Comparison of ENCODE assay signal across 8 cellular contexts in the genomic region with DNA sequence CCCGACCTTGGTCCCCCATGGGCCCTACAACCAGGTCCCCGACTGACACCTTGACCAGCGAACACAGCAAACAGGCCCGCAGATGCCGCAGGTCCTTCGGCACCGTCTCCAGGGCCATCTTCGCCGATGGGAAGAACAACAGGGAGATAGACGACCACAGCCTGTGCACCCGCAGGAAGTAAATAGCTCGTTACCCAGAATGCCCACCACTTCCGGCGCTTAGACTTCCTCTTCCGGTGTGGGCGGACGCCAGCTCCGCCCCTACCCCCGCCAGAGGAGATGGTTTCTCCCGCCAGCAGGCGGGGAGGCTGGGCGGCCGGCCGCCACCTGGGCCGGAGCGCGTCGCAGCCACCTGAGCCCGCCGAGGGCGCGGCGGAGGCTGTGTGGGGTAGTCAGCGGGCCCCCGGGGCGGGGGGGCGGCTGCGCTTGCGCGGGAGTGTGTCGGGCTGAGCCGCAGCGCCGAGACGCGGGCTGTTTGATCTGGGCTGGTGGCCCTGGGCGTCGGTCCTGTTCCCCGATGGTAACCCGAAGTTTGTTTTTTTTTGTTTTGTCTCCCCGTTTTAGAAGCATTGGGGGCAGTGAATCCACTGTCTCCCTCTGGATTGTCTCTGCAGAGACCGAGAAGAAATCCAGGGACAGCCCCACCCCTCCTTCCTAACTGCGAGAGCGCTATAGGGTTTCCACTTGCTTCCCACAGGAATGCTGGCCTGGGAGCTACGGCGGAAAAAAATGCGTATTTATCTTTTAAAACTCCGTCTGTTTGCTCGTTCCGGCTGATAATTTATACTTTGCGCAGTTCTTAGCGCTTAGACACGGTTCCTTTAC. TPM values are rescaled to one million over a fixed set of nuclear protein-coding genes. Genes with fewer than 3 reads are reported as not detected.
DNase-seq lines count a peak whose midpoint lies in the region; ATAC-seq and TF ChIP-seq lines count a peak whose summit lies in the region.

A gene (minus strand): TSS at position 184 of the 825 bp plus-strand sequence. CDS start 66 bp downstream, at position 118.

- peak within 1 kb of the TSS; percentile 87 for H2AFZ ChIP-seq in trophoblast cell (ENCODE audit: insufficient read depth, low read length, poor library complexity)

- no peaks in the 10 kb centered on the region for H3K9me3 ChIP-seq in cardiac muscle cell (ENCODE audit: low read depth)
- no peaks in the 10 kb centered on the region for H3K9me3 ChIP-seq in trophoblast cell (ENCODE audit: insufficient read depth, low read depth, low read length)
- H3K9me3 ChIP-seq in transverse colon = no peaks in the 10 kb centered on the region

- H2BK5ac ChIP-seq in trophoblast cell (ENCODE audit: low read depth, low read length, poor library complexity) = peak within 1 kb of the TSS; percentile 70

- H2BK120ac ChIP-seq in trophoblast cell (ENCODE audit: insufficient read depth, low read length, poor library complexity) = peak within 1 kb of the TSS; percentile 70

- peaks cover 9% of the 10 kb centered on the region for H3K4me1 ChIP-seq in cardiac muscle cell (ENCODE audit: low read depth)
- H3K4me1 ChIP-seq in trophoblast cell (ENCODE audit: control insufficient read depth in 1 of 2, insufficient read depth in 2 of 2, low read length in 2 of 2) = peaks cover 2 to 4% of the 10 kb centered on the region in 2 experiments
- H3K4me1 ChIP-seq in transverse colon = peaks cover 14 to 23% (median 20%) of the 10 kb centered on the region in 4 donors

- H3K27ac ChIP-seq in adipose tissue (ENCODE audit: low read depth, low read length) (no peak within 1 kb of the TSS), cardiac muscle cell (peak within 1 kb of the TSS; percentile 96), trophoblast cell (ENCODE audit: low read depth, low read length) (peak within 1 kb of the TSS; percentile 87), transverse colon (peak within 1 kb of the TSS; percentile 93)

- peak within 1 kb of the TSS; percentile 97 for H3K18ac ChIP-seq in trophoblast cell (ENCODE audit: low read length)

- H3K4me3 ChIP-seq in cardiac muscle cell = peak within 1 kb of the TSS; percentile 67
- H3K4me3 ChIP-seq in trophoblast cell (ENCODE audit: low read depth, low read length) = peak within 1 kb of the TSS; percentile 92
- peak within 1 kb of the TSS; percentile 63 to 96 (median 78) for H3K4me3 ChIP-seq in transverse colon

- peak; percentile 81 for TF ChIP-seq POLR2A in transverse colon (IDR thresholded peaks at IDR 0.05)

- peak within 1 kb of the TSS; percentile 98 for H4K8ac ChIP-seq in trophoblast cell (ENCODE audit: low read depth, low read length)

- peak within 1 kb of the TSS; percentile 97 for H3K14ac ChIP-seq in trophoblast cell (ENCODE audit: low read length)

- in situ Hi-C loops in GM13976 (cut with MboI; ENCODE audit: low sequenced_read_pairs, unreplicated experiment) (no loop called here), transverse colon (cut with MboI; ENCODE audit: low pct_ligation_motif_present in 1 of 4, low pct_unique_long_range_greater_than_20kb in 1 of 4, low sequenced_read_pairs in 3 of 4) (loop anchor here in 1 of 4 donors (10.0 kb wide), 1 partner anchor 63 kb away; a partner anchor contains a TSS)

- intact Hi-C loops in transverse colon (cut with DNase I; ENCODE audit: low total_unique reads) = no loop called here

- H2AK5ac ChIP-seq in trophoblast cell (ENCODE audit: low read length) = peak within 1 kb of the TSS; percentile 97

- H3K79me1 ChIP-seq in trophoblast cell (ENCODE audit: low read length) = peaks cover 13% of the 10 kb centered on the region

- H3K9ac ChIP-seq in trophoblast cell (ENCODE audit: low read length) = peak within 1 kb of the TSS; percentile 90

- H3K4ac ChIP-seq in trophoblast cell (ENCODE audit: low read depth, low read length) = peak within 1 kb of the TSS; percentile 84

- WGBS in adipose tissue, 3 donors = 0 to 1% (median 0%) methylated on average over 62 to 63 of the region's 63 CpGs
- WGBS in trophoblast cell (ENCODE audit: extremely low coverage, insufficient coverage, insufficient read length) = no CpG with 5 or more reads among the region's 63 CpGs
- WGBS in transverse colon (ENCODE audit: low coverage in 1 of 2), 2 donors = 0% methylated on average over 18 to 36 of the region's 63 CpGs

- H3K27me3 ChIP-seq in cardiac muscle cell = no peaks in the 10 kb centered on the region
- no peaks in the 10 kb centered on the region for H3K27me3 ChIP-seq in trophoblast cell (ENCODE audit: insufficient read depth, low read length)
- no peaks in the 10 kb centered on the region for H3K27me3 ChIP-seq in transverse colon

- no peak within 1 kb of the TSS for H3K23ac ChIP-seq in trophoblast cell (ENCODE audit: low read length)

- peak within 1 kb of the TSS; percentile 99 for H4K12ac ChIP-seq in trophoblast cell (ENCODE audit: low read depth, low read length)

- H3K4me2 ChIP-seq in trophoblast cell (ENCODE audit: low read length) = peak within 1 kb of the TSS; percentile 87

- TF ChIP-seq CTCF in GM13976 (IDR thresholded peaks at IDR 0.05; ENCODE audit: borderline replicate concordance, control extremely low read depth, extremely low read depth, insufficient read depth, missing control alignments) = no peak
- no peak for TF ChIP-seq CTCF in cardiac muscle cell (IDR thresholded peaks at IDR 0.05; ENCODE audit: low read depth, low read length)
- peak in 2 of 5 experiments; percentile 7 to 9 for TF ChIP-seq CTCF in transverse colon (IDR thresholded peaks at IDR 0.05)

- DNase-seq in GM13976 (ENCODE audit: low spot score) (peak; percentile 93), NCI-H1417 (lab: John Stamatoyannopoulos, UW) (peak; percentile 96 to 97 (median 96)), SW480 (ENCODE audit: low spot score) (peak; percentile 96), cardiac muscle cell (ENCODE audit: low read depth in 1 of 2, low spot score in 1 of 2) (peak; percentile 94 to 96), trophoblast cell (peak; percentile 94 to 98), transverse colon (peak; percentile 93)

- no peak for TF ChIP-seq EP300 in transverse colon (IDR thresholded peaks at IDR 0.05; ENCODE audit: low read depth)

- H3K79me2 ChIP-seq in trophoblast cell (ENCODE audit: control insufficient read depth, insufficient read depth, low read length, poor library complexity) = peaks cover 9% of the 10 kb centered on the region

- peak within 1 kb of the TSS; percentile 0 for H2BK12ac ChIP-seq in trophoblast cell (ENCODE audit: low read length)

- ATAC-seq in HG02798 (IDR thresholded peaks at IDR 0.05; ENCODE audit: poor library complexity, unreplicated experiment) = peak; percentile 97

- peak within 1 kb of the TSS; percentile 89 for H4K91ac ChIP-seq in trophoblast cell (ENCODE audit: low read depth, low read length)

- H3K36me3 ChIP-seq in cardiac muscle cell = peaks cover 31% of the 10 kb centered on the region
- peaks cover 8 to 21% of the 10 kb centered on the region in 2 experiments for H3K36me3 ChIP-seq in trophoblast cell (ENCODE audit: control insufficient read depth in 1 of 2, insufficient read depth in 2 of 2, low read length in 2 of 2)
- peaks cover 0 to 30% (median 15%) of the 10 kb centered on the region in 4 donors for H3K36me3 ChIP-seq in transverse colon

RNA-seq across cellular contexts. Expression of the gene that starts here (rescaled TPM):
- polyA plus RNA-seq in adipose tissue = 10 to 100 TPM; 30.6 to 91.4 (median 67.8) TPM
- total RNA-seq in cardiac muscle cell = 94.6 and 152 TPM in 2 replicates
- polyA plus RNA-seq in cardiac muscle cell = 97.9 and 102 TPM in 2 replicates
- polyA plus RNA-seq in trophoblast cell (2013) = 63.5 and 64.6 TPM in 2 replicates
- total RNA-seq in transverse colon = 10 to 100 TPM; 12.0 to 66.3 (median 40.0) TPM
